10 cellular contexts compared by ENCODE assay signal in the genomic region with DNA sequence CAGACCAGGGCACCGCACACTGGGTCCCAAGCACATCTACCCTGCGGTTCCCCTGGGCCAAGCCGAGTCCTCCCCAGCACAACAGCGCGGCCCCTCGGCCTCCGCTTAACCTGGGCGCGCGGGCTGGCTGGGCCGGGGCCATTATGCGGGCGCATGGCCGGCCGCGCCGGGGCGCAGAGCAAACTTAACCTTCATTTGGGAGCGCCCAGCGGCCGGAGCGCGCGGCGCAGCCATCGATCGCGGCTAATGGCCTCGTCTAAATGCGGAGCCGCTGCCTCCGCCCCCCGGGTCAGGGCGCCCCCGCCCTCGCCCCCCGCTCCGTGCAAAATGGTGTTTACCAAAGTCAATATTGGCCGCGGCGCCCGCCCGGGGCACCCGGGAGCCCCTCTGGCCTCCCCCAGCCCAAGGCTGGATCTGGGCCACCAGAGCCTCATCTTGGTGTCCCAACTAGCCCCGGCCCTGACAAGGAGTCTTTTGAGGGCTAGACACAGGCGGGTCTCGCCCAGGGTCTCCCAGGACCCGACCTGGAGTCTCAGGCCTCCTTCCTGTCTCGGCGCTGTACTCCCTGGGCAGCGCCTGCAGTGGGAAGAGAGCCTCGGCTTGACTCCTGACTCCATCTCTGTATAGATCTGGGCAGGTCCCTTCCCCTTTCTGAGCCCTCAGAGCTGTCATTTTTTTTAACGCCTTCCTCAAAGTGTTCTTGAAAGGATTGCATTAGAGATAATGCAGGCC.
DNase-seq lines count a peak whose midpoint lies in the region; FAIRE-seq and TF ChIP-seq lines count a peak whose summit lies in the region.
"Had no signal": no experiment of that assay in that cellular context is flagged by ENCODE, and none has a peak within 500 bp of the region (broad histone marks: within the 10 kb centered on the region; RNA-seq: fewer than 3 reads in every experiment).

No MANE protein-coding gene starts in this region.

- no peak overlapping the region for H3K27ac Mint-ChIP-seq in type B pancreatic cell
- H3K27ac Mint-ChIP-seq: activated naive CD8-positive, alpha-beta T cell treated with anti-CD3 and anti-CD28 coated beads for 36 hours had no signal

- H3K27me3 ChIP-seq in adipocyte (replicated peaks; ENCODE audit: control insufficient read depth, insufficient read depth, low read length) = peaks cover 56% of the 10 kb centered on the region

- H3K9me3 Mint-ChIP-seq in type B pancreatic cell = no peaks in the 10 kb centered on the region
- H3K9me3 Mint-ChIP-seq: activated naive CD8-positive, alpha-beta T cell treated with anti-CD3 and anti-CD28 coated beads for 36 hours had no signal

- peaks cover 72% of the 10 kb centered on the region for H3K27me3 Mint-ChIP-seq in type B pancreatic cell

- no peak for FAIRE-seq in H54 (lab: Jason Lieb, UNC)

- H3K4me1 Mint-ChIP-seq in type B pancreatic cell (ENCODE audit: unreplicated experiment) = peaks cover 17% of the 10 kb centered on the region

- H3K4me1 ChIP-seq in adipocyte (ENCODE audit: control insufficient read depth, insufficient read depth, low read length) = peaks cover 11% of the 10 kb centered on the region

- TF ChIP-seq POLR2A in H54 (IDR thresholded peaks at IDR 0.05; ENCODE audit: low read depth, low read length) = no peak

- H3K9me3 ChIP-seq in adipocyte (ENCODE audit: control insufficient read depth, low read length) = no peaks in the 10 kb centered on the region

- no peaks in the 10 kb centered on the region for H3K36me3 ChIP-seq in adipocyte (ENCODE audit: control insufficient read depth, insufficient read depth, low read length, severe bottlenecking)

- H3K36me3 Mint-ChIP-seq in type B pancreatic cell = no peaks in the 10 kb centered on the region
- H3K36me3 Mint-ChIP-seq: activated naive CD8-positive, alpha-beta T cell treated with anti-CD3 and anti-CD28 coated beads for 36 hours had no signal

- no peak overlapping the region for H3K4me3 ChIP-seq in adipocyte (ENCODE audit: low read length)

- H3K4me3 Mint-ChIP-seq in type B pancreatic cell = peak overlapping the region; percentile 77

- peak; percentile 23 for DNase-seq in SKM-1 treated with dmso at 0.1 percent for 144 hours (lab: John Stamatoyannopoulos, UW; ENCODE audit: unreplicated experiment)
- no peak for DNase-seq in SKM-1 (lab: John Stamatoyannopoulos, UW; ENCODE audit: unreplicated experiment)
- peak; percentile 27 for DNase-seq in adipocyte (ENCODE audit: low read depth)
- peak; percentile 84 for DNase-seq in iPS-NIHi11 (ENCODE audit: low spot score)
- no peak for DNase-seq in type B pancreatic cell (ENCODE audit: extremely low spot score, unreplicated experiment)
- no peak for DNase-seq in superior temporal gyrus (ENCODE audit: extremely low spot score)
- no peak for DNase-seq in H54 (ENCODE audit: insufficient read length, low spot score)
- no peak for DNase-seq in EL
- DNase-seq: activated naive CD8-positive, alpha-beta T cell treated with anti-CD3 and anti-CD28 coated beads for 36 hours; NCI-H446 had no signal

- H3K9ac ChIP-seq in adipocyte (ENCODE audit: low read length) = no peak overlapping the region

- TF ChIP-seq CTCF in type B pancreatic cell (conservative IDR thresholded peaks at IDR 0.05) = peak; percentile 73

Comparison
In these comparisons a context has a peak if more than half of its experiments do, and no peak if none do; other contexts are left out.
1. DNase-seq: peak in SKM-1 treated with dmso at 0.1 percent for 144 hours (single experiment), adipocyte (single experiment) and iPS-NIHi11 (single experiment); none in SKM-1 (single experiment), type B pancreatic cell (single experiment), superior temporal gyrus (single experiment), H54 (single experiment) and EL (single experiment).